In the genomic region with DNA sequence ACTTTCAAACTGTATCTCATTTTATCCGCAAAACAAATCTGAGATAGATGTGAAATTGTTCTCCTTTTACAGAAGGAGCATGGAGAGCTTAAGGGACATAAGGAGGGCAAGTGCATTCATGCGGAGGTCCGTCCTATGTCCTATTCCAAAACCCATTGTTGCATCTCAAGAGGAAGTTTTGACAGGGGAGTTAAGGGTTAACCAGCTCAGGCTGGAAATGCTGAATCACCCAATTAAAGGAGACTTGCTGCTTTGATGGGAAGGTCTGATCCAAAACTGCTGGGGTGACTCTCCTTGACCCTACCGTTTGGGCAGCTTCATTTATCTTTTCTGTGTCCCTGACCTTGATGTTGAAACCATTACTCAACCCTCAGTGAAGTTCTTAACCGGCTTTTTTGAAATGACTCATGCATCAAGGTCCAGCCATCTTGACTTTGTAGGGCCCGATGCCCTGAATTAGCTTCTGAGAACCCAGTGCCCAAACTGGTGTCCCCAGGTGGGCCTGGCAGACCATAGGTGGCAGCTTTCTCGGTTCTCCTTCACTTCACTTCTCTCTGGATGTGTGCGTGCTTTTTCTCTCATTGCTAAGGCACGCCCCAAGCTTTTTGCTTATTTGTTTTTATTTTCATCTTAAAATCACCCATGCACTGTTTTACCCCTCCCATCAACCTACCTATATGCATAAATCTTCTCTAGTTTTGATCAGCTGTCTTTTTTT, we compare ENCODE assay signal across 8 cellular contexts. TPM values are rescaled to one million over a fixed set of nuclear protein-coding genes. Genes with fewer than 3 reads are reported as not detected.
DNase-seq lines count a peak whose midpoint lies in the region; ATAC-seq and TF ChIP-seq lines count a peak whose summit lies in the region.

No MANE protein-coding gene starts in this region.

- H3K9me3 Mint-ChIP-seq in dendritic cell treated with granulocyte-macrophage colony-stimulating factor and Interleukin-4, amounts not matched to agents 40 ng/mL and 50 ng/mL, for 4 days: peaks cover 14% of the 10 kb centered on the region
- H3K9me3 Mint-ChIP-seq in neural progenitor cell: peaks cover 15% of the 10 kb centered on the region

- H2AFZ ChIP-seq in neural progenitor cell (replicated peaks): no peak overlapping the region

- H3K27ac Mint-ChIP-seq in dendritic cell treated with granulocyte-macrophage colony-stimulating factor and Interleukin-4, amounts not matched to agents 40 ng/mL and 50 ng/mL, for 4 days: peak overlapping the region; percentile 66
- H3K27ac Mint-ChIP-seq in neural progenitor cell: no peak overlapping the region

- H3K27me3 ChIP-seq in BJ (ENCODE audit: control insufficient read depth, insufficient read depth, low read length) (no peaks in the 10 kb centered on the region), MG63 (no peaks in the 10 kb centered on the region), psoas muscle (ENCODE audit: insufficient read depth in 3 of 3, low read length in 2 of 3) (no peaks in the 10 kb centered on the region), neural progenitor cell (no peaks in the 10 kb centered on the region)

- peak; percentile 35 for DNase-seq in BJ (ENCODE audit: low read depth)
- DNase-seq in MG63: peak; percentile 13
- no peak for DNase-seq in psoas muscle
- DNase-seq in NCI-H510A (lab: John Stamatoyannopoulos, UW): no peak
- no peak for DNase-seq in neural progenitor cell (ENCODE audit: low spot score)
- no peak for DNase-seq in ecto neural progenitor cell (ENCODE audit: low spot score)

- H3K4me2 ChIP-seq in neural progenitor cell: no peak overlapping the region

- H3K36me3 ChIP-seq in BJ (ENCODE audit: control insufficient read depth, insufficient read depth, low read length) (no peaks in the 10 kb centered on the region), MG63 (no peaks in the 10 kb centered on the region), psoas muscle (ENCODE audit: insufficient read depth in 1 of 2, low read depth in 1 of 2) (no peaks in the 10 kb centered on the region), neural progenitor cell (no peaks in the 10 kb centered on the region)

- no peak overlapping the region for H3K4me3 Mint-ChIP-seq in dendritic cell treated with granulocyte-macrophage colony-stimulating factor and Interleukin-4, amounts not matched to agents 40 ng/mL and 50 ng/mL, for 4 days
- no peak overlapping the region for H3K4me3 Mint-ChIP-seq in neural progenitor cell

- H4K20me1 ChIP-seq in neural progenitor cell (ENCODE audit: low read depth): no peaks in the 10 kb centered on the region

- no peaks in the 10 kb centered on the region for H3K27me3 Mint-ChIP-seq in dendritic cell treated with granulocyte-macrophage colony-stimulating factor and Interleukin-4, amounts not matched to agents 40 ng/mL and 50 ng/mL, for 4 days
- peaks cover 2% of the 10 kb centered on the region for H3K27me3 Mint-ChIP-seq in neural progenitor cell (ENCODE audit: insufficient read depth, low read depth)

- H3K4me1 Mint-ChIP-seq in dendritic cell treated with granulocyte-macrophage colony-stimulating factor and Interleukin-4, amounts not matched to agents 40 ng/mL and 50 ng/mL, for 4 days (ENCODE audit: low read depth): peaks cover 56% of the 10 kb centered on the region
- peaks cover 26% of the 10 kb centered on the region for H3K4me1 Mint-ChIP-seq in neural progenitor cell

- WGBS in psoas muscle, 3 donors: 64 to 70% (median 69%) methylated on average over 9 of the region's 9 CpGs

- H3K4me3 ChIP-seq in BJ (ENCODE audit: low read depth, low read length) (no peak overlapping the region), MG63 (no peak overlapping the region), psoas muscle (no peak overlapping the region), neural progenitor cell (no peak overlapping the region)

- no peaks in the 10 kb centered on the region for H3K79me2 ChIP-seq in neural progenitor cell (ENCODE audit: low read depth)

- TF ChIP-seq CTCF in BJ (IDR thresholded peaks at IDR 0.05; ENCODE audit: insufficient read depth, low read depth, low read length) (no peak), psoas muscle (IDR thresholded peaks at IDR 0.05) (no peak), neural progenitor cell (IDR thresholded peaks at IDR 0.05) (no peak)

- intact Hi-C loops in dendritic cell treated with granulocyte-macrophage colony-stimulating factor and Interleukin-4, amounts not matched to agents 40 ng/mL and 50 ng/mL, for 4 days (cut with micrococcal nuclease): loop anchor here (5.0 kb wide), 1 partner anchor 37 kb away; no protein-coding TSS in a partner anchor
- intact Hi-C loops in psoas muscle (cut with DNase I): no loop called here

- H3K9me3 ChIP-seq in MG63: peaks cover 14% of the 10 kb centered on the region
- peaks cover 4% of the 10 kb centered on the region for H3K9me3 ChIP-seq in psoas muscle
- peaks cover 4% of the 10 kb centered on the region for H3K9me3 ChIP-seq in neural progenitor cell (ENCODE audit: low read depth)

- H3K27ac ChIP-seq in psoas muscle: no peak overlapping the region
- H3K27ac ChIP-seq in neural progenitor cell: no peak overlapping the region

- ATAC-seq in GM21576 (IDR thresholded peaks at IDR 0.05; ENCODE audit: unreplicated experiment) (peak; percentile 74), psoas muscle (peak; percentile 37 to 85 (median 74))

- H3K9ac ChIP-seq in neural progenitor cell: no peak overlapping the region

- H3K4me1 ChIP-seq in psoas muscle (peaks cover 6% of the 10 kb centered on the region), neural progenitor cell (peaks cover 13% of the 10 kb centered on the region)

- POLR2A ChIA-PET in BJ (lab: Charles Lee): interaction anchor here (0.5 kb wide), 1 partner anchor 58 kb away, joined by 4 read pairs; no protein-coding TSS in a partner anchor

- CTCF ChIA-PET in BJ (lab: Yijun Ruan, JAX): interaction anchor here (0.6 to 2.2 kb wide), 6 partner anchors 16 to 1252 kb away, joined by 3 to 5 read pairs (median 3); partner anchors contain the start of gene TXNDC2

- peaks cover 12% of the 10 kb centered on the region for H3K36me3 Mint-ChIP-seq in dendritic cell treated with granulocyte-macrophage colony-stimulating factor and Interleukin-4, amounts not matched to agents 40 ng/mL and 50 ng/mL, for 4 days (ENCODE audit: low read depth)
- peaks cover 9% of the 10 kb centered on the region for H3K36me3 Mint-ChIP-seq in neural progenitor cell

- H3F3A ChIP-seq in neural progenitor cell (ENCODE audit: low read depth): no peaks in the 10 kb centered on the region

RNA-seq across cellular contexts. Expression of gene TXNDC2, which starts 15.9 kb away (rescaled TPM):
- polyA plus RNA-seq in BJ (2011; rRNA removed): 0.05 and 0.20 TPM in 2 replicates
- not detected in 2 replicates for polyA minus RNA-seq in BJ (2011; rRNA and poly(A)+ RNA removed)
- 0.33 TPM in 1 of 2 replicates, not detected in the other for total RNA-seq in MG63 (2014; rRNA removed; shearing (Covaris generic); ENCODE audit: low replicate concordance)
- under 1 TPM in 1 of 4 donors, not detected in 3; 0.19 TPM for total RNA-seq in psoas muscle
- polyA plus RNA-seq in psoas muscle: under 1 TPM in 1 of 3 donors, not detected in 2; 0.04 TPM
- not detected in 2 replicates for total RNA-seq in neural progenitor cell (ENCODE audit: low replicate concordance)

RNA-seq across cellular contexts. Expression of gene VAPA, which starts 43.9 kb away (rescaled TPM):
- polyA plus RNA-seq in BJ (2011; rRNA removed) (170 and 301 TPM in 2 replicates), psoas muscle (100 to 1,000 TPM; 173 to 328 (median 225) TPM)
- 55.0 and 62.3 TPM in 2 replicates for polyA minus RNA-seq in BJ (2011; rRNA and poly(A)+ RNA removed)
- total RNA-seq in MG63 (2014; rRNA removed; shearing (Covaris generic); ENCODE audit: low replicate concordance): 238 and 451 TPM in 2 replicates
- total RNA-seq in psoas muscle (100 to 1,000 TPM; 168 to 259 (median 235) TPM), neural progenitor cell (ENCODE audit: low replicate concordance) (165 and 285 TPM in 2 replicates)

Comparison
In these comparisons a context has a peak if more than half of its experiments do, and no peak if none do; other contexts are left out.
1. DNase-seq: peak in BJ (single experiment) and MG63 (single experiment); none in psoas muscle (0 of 2), NCI-H510A (single experiment), neural progenitor cell (single experiment) and ecto neural progenitor cell (single experiment).